Comparison of ENCODE assay signal across 9 cellular contexts in genomic region chr10:62681211-62681940, GRCh38.
A peak's percentile ranks its signal among the peaks of the same experiment; 100 is the strongest.
DNase-seq lines count a peak whose midpoint lies in the region; ATAC-seq and TF ChIP-seq lines count a peak whose summit lies in the region.
"Had no signal": no experiment of that assay in that cellular context is flagged by ENCODE, and none has a peak within 500 bp of the region (broad histone marks: within the 10 kb centered on the region; RNA-seq: fewer than 3 reads in every experiment).

No MANE protein-coding gene starts in this region.

- peak overlapping the region in 1 of 2 donors; percentile 20 for H3K4me3 Mint-ChIP-seq in CD14-positive monocyte

- H3K36me3 Mint-ChIP-seq in CD14-positive monocyte, result peaks cover 2% of the 10 kb centered on the region in 2 donors

- H3K4me3 ChIP-seq in hepatocyte (no peak overlapping the region), foreskin fibroblast (ENCODE audit: low read depth in 1 of 2, low read length in 2 of 2) (no peak overlapping the region), dorsolateral prefrontal cortex (no peak overlapping the region)

- H3K27me3 ChIP-seq in hepatocyte, result no peaks in the 10 kb centered on the region
- H3K27me3 ChIP-seq in dorsolateral prefrontal cortex, result no peaks in the 10 kb centered on the region

- H3K27me3 Mint-ChIP-seq in CD14-positive monocyte (ENCODE audit: low read depth in 3 of 3), result no peaks in the 10 kb centered on the region

- DNase-seq in CD14-positive monocyte (ENCODE audit: low spot score), result peak; percentile 68
- DNase-seq in GM20000 (ENCODE audit: low spot score), result peak; percentile 85
- DNase-seq in activated CD4-positive, alpha-beta T cell treated with anti-CD3 and anti-CD28 coated beads, Interleukin-2, amount 50 U/mL, for 48 hours, result peak; percentile 82 to 86
- DNase-seq in hepatocyte (ENCODE audit: low spot score), result peak; percentile 42
- DNase-seq in stimulated activated CD8-positive, alpha-beta memory T cell treated with anti-CD3 and anti-CD28 coated beads, Interleukin-4, amount 100 ng/mL, for 48 hours, result peak; percentile 84
- DNase-seq in foreskin fibroblast, result no peak
- DNase-seq in dorsolateral prefrontal cortex, result no peak

- H3K4me1 Mint-ChIP-seq in CD14-positive monocyte, result peaks cover 26% of the 10 kb centered on the region

- H3K4me2 ChIP-seq in hepatocyte, result no peak overlapping the region

- H3K9me3 Mint-ChIP-seq in CD14-positive monocyte, result peaks cover 0 to 12% (median 7%) of the 10 kb centered on the region in 7 donors

- H3K9me2 ChIP-seq in hepatocyte (replicated peaks; ENCODE audit: insufficient read depth), result no peaks in the 10 kb centered on the region

- H3K36me3 ChIP-seq in hepatocyte (replicated peaks; ENCODE audit: insufficient read depth, low read depth), result no peaks in the 10 kb centered on the region

- ATAC-seq in HG03558 (IDR thresholded peaks at IDR 0.05; ENCODE audit: extremely low read depth, unreplicated experiment), result peak; percentile 90

- H3K27ac ChIP-seq in hepatocyte (no peak overlapping the region), dorsolateral prefrontal cortex (no peak overlapping the region)
- H3K27ac ChIP-seq: epithelial cell of prostate had no signal

- no peaks in the 10 kb centered on the region for H3K4me1 ChIP-seq in hepatocyte (ENCODE audit: insufficient read depth)

- no peaks in the 10 kb centered on the region for H4K20me1 ChIP-seq in hepatocyte (ENCODE audit: insufficient read depth, poor library complexity, severe bottlenecking)

- H3K9me3 ChIP-seq in hepatocyte (ENCODE audit: low read depth), result no peaks in the 10 kb centered on the region

- TF ChIP-seq CTCF in CD14-positive monocyte (IDR thresholded peaks at IDR 0.05) (peak; percentile 26), GM20000 (IDR thresholded peaks at IDR 0.05; ENCODE audit: extremely low read depth, missing control alignments) (peak; percentile 42), hepatocyte (IDR thresholded peaks at IDR 0.05; ENCODE audit: poor library complexity) (no peak), foreskin fibroblast (IDR thresholded peaks at IDR 0.05; ENCODE audit: low read depth, low read length) (no peak), dorsolateral prefrontal cortex (IDR thresholded peaks at IDR 0.05 in 54 of 56, conservative IDR thresholded peaks at IDR 0.05 in 2 of 56; ENCODE audit: low read depth in 1 of 56, partially characterized antibody in 56 of 56) (no peak)

- peak overlapping the region; percentile 30 to 88 (median 53) for H3K27ac Mint-ChIP-seq in CD14-positive monocyte

- no peak overlapping the region for H2AFZ ChIP-seq in hepatocyte

- 64% methylated on average over 8 of the region's 8 CpGs for WGBS in hepatocyte (ENCODE audit: low lambda C conversion rate, missing lambda C conversion rate)

- intact Hi-C loops in CD14-positive monocyte (cut with micrococcal nuclease) (loop anchor here in 1 of 2 donors (5.0 kb wide), 2 partner anchors 44 to 69 kb away; no protein-coding TSS in a partner anchor), dorsolateral prefrontal cortex (cut with DNase I) (no loop called here)

- H3K79me2 ChIP-seq in hepatocyte, result no peaks in the 10 kb centered on the region

Comparison
In these comparisons a context has a peak if more than half of its experiments do, and no peak if none do; other contexts are left out.
1. DNase-seq: peak in CD14-positive monocyte (single experiment), GM20000 (single experiment), activated CD4-positive, alpha-beta T cell treated with anti-CD3 and anti-CD28 coated beads, Interleukin-2, amount 50 U/mL, for 48 hours (2 of 2), hepatocyte (single experiment) and stimulated activated CD8-positive, alpha-beta memory T cell treated with anti-CD3 and anti-CD28 coated beads, Interleukin-4, amount 100 ng/mL, for 48 hours (single experiment); none in foreskin fibroblast (0 of 2) and dorsolateral prefrontal cortex (0 of 10).
2. CTCF ChIP-seq: peak in CD14-positive monocyte (single experiment) and GM20000 (single experiment); none in hepatocyte (single experiment), foreskin fibroblast (single experiment) and dorsolateral prefrontal cortex (0 of 56).